ENCODE assay signal across 8 cellular contexts in genomic region chr10:132428486-132428885, GRCh38.
"Had no signal": no experiment of that assay in that cellular context is flagged by ENCODE, and none has a peak within 500 bp of the region (broad histone marks: within the 10 kb centered on the region; RNA-seq: fewer than 3 reads in every experiment).

No MANE protein-coding gene starts in this region.

- H3K27ac ChIP-seq: GM23248 had no signal

- H3K4me1 ChIP-seq: HAP-1 had no signal

- H3K9me3 ChIP-seq: HAP-1 had no signal

- DNase-seq: GM23248, GOT3, H7, HFFc6, IMR-90 had no signal

- ATAC-seq: HCT116, K562 had no signal

- H3K9ac ChIP-seq: GM23248 had no signal

- H3K27ac Mint-ChIP-seq: HFFc6 had no signal

- H3K36me3 ChIP-seq: HAP-1 had no signal

- H3K4me3 Mint-ChIP-seq: HFFc6 had no signal

- H3K4me3 ChIP-seq: GM23248, HAP-1, K562 had no signal

- FAIRE-seq: K562 had no signal

- H3K9me3 Mint-ChIP-seq: HFFc6 had no signal
